15 cellular contexts compared by ENCODE assay signal in the genomic region with DNA sequence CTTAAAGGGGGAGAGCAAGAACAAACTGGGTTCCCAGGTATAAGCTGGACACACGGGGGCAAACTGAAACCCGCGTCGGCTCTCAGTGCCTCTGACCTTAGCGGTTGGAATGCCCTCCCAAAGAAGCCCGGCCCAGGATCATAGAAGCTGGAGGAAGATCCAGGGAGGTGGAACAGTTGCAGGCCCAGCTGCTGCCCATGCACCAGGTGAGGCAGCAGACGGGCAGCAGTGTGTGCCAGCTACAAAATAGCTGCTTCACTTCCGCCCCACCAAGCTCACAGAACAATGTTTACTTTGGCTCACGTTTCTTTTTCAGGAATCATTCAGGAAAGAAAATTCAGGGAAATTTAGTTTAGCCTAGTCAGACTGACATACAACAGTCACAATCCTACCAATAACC. TPM values are rescaled to one million over a fixed set of nuclear protein-coding genes. Genes with fewer than 3 reads are reported as not detected.
DNase-seq lines count a peak whose midpoint lies in the region; ATAC-seq and TF ChIP-seq lines count a peak whose summit lies in the region.
"Had no signal": no experiment of that assay in that cellular context is flagged by ENCODE, and none has a peak within 500 bp of the region (broad histone marks: within the 10 kb centered on the region; RNA-seq: fewer than 3 reads in every experiment).

No MANE protein-coding gene starts in this region.

- H3K9me3 ChIP-seq in stomach: no peaks in the 10 kb centered on the region

- intact Hi-C loops in stomach (cut with DNase I; ENCODE audit: low total_unique reads): loop anchor here (10.0 kb wide), 1 partner anchor 165 kb away; no protein-coding TSS in a partner anchor

- DNase-seq in NCI-H1417 (lab: John Stamatoyannopoulos, UW) (peak; percentile 0 to 26 (median 24)), NCI-H1417 treated with DMSO at 0.1 percent for 48 hours (lab: John Stamatoyannopoulos, UW) (no peak), NCI-H446 (lab: John Stamatoyannopoulos, UW) (peak; percentile 35 to 73), dermis microvascular lymphatic vessel endothelial cell (ENCODE audit: low read depth in 2 of 2) (peak; percentile 9 to 16), stomach (peak; percentile 75), NCI-H2227 (lab: John Stamatoyannopoulos, UW; ENCODE audit: unreplicated experiment) (no peak), HUDEP-2 (lab: John Stamatoyannopoulos, UW; ENCODE audit: unreplicated experiment in 76 of 76) (no peak)
- DNase-seq: activated CD8-positive, alpha-beta memory T cell treated with anti-CD3 and anti-CD28 coated beads, Interleukin-2, amount 10 ng/mL, durations not matched to agents 7 days and 5 days; aorta; EL; PC-9; T-helper 9 cell had no signal

- H3K36me3 ChIP-seq in stomach: no peaks in the 10 kb centered on the region

- peak overlapping the region in 4 of 5 donors; percentile 17 to 62 (median 52) for H3K27ac ChIP-seq in stomach
- H3K27ac ChIP-seq: 22Rv1, PC-9 had no signal

- TF ChIP-seq EP300 in stomach (IDR thresholded peaks at IDR 0.05): no peak

- 25 to 63% (median 45%) methylated on average over 9 of the region's 9 CpGs for WGBS in stomach, 5 donors

- no peak for TF ChIP-seq CTCF in stomach (IDR thresholded peaks at IDR 0.05)

- ATAC-seq in GM18858 (IDR thresholded peaks at IDR 0.05; ENCODE audit: unreplicated experiment): no peak
- ATAC-seq: activated CD8-positive, alpha-beta memory T cell treated with anti-CD3 and anti-CD28 coated beads, Interleukin-2, amount 10 ng/mL, durations not matched to agents 7 days and 5 days had no signal

- peaks cover 0 to 20% (median 18%) of the 10 kb centered on the region in 4 donors for H3K4me1 ChIP-seq in stomach

- no peaks in the 10 kb centered on the region for H3K27me3 ChIP-seq in stomach

- TF ChIP-seq POLR2A in stomach (IDR thresholded peaks at IDR 0.05): no peak

- no peak overlapping the region for H3K4me3 ChIP-seq in stomach
- H3K4me3 ChIP-seq: PC-9 had no signal

RNA-seq across cellular contexts. Expression of a gene that starts 3.9 kb away (rescaled TPM):
- not detected in 2 replicates for total RNA-seq in dermis microvascular lymphatic vessel endothelial cell
- 1 to 10 TPM in 1 of 5 donors, under 1 TPM in 1, not detected in 3; 0.58 to 5.7 TPM for total RNA-seq in stomach
- under 1 TPM in 1 of 3 donors, not detected in 2; 0.43 TPM for polyA plus RNA-seq in stomach
- total RNA-seq: LHCN-M2, PC-9 had no signal
- polyA plus RNA-seq: aorta had no signal

Comparison
In these comparisons a context has a peak if more than half of its experiments do, and no peak if none do; other contexts are left out.
1. DNase-seq: peak in NCI-H1417 (3 of 3), NCI-H446 (2 of 2), dermis microvascular lymphatic vessel endothelial cell (2 of 2) and stomach (single experiment); none in NCI-H1417 treated with DMSO at 0.1 percent for 48 hours (single experiment), NCI-H2227 (single experiment) and HUDEP-2 (0 of 76).